Comparison of ENCODE assay signal across 8 cellular contexts in the genomic region with DNA sequence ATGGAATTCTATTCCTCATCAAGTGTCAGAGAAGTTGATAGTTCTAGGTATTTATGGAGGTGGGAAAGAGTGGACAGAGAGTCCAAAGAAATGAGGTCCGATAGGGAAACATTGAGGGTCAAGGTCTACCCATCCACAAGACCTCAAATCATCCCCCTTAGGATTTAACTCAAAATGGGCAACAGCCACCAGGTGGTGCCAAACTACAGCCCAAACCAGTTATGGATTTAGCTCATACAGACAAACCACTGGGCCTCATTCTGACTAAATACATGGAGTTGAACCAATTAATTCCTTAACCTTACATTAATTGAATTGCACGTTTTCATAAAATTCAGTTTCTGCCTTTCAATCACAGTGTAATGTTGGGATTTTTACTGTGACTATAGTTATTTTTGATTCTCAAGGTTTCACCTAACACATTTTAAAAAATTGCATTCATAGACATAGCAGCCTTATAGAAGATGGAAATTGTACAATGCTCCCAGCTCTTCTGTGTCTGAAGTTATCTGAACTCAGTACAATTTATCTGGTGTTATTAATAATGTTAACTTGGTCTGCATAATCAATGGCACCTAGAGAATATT.
DNase-seq lines count a peak whose midpoint lies in the region; ATAC-seq, FAIRE-seq and TF ChIP-seq lines count a peak whose summit lies in the region.

No MANE protein-coding gene starts in this region.

- peak; percentile 37 for DNase-seq in AG08395 (ENCODE audit: low spot score)
- DNase-seq in GM12892 (ENCODE audit: insufficient read length): no peak
- peak; percentile 40 for DNase-seq in NCI-H2029 treated with DMSO at 0.1 percent for 48 hours (lab: John Stamatoyannopoulos, UW)
- peak; percentile 31 to 40 for DNase-seq in activated CD4-positive, alpha-beta T cell treated with anti-CD3 and anti-CD28 coated beads for 24 hours (ENCODE audit: low read depth in 2 of 2)
- DNase-seq in H1 (ENCODE audit: low read depth in 1 of 2, low spot score in 2 of 2): peak in 1 of 2 experiments; percentile 76
- peak; percentile 70 for DNase-seq in neural progenitor cell (ENCODE audit: low spot score)
- no peak for DNase-seq in cortex of kidney (lab: John Stamatoyannopoulos, UW)

- no peak overlapping the region for H3K27ac Mint-ChIP-seq in neural progenitor cell

- H3K79me2 ChIP-seq in H1 (ENCODE audit: control insufficient read depth in 1 of 2, insufficient read depth in 2 of 2, low read length in 2 of 2) (no peaks in the 10 kb centered on the region), neural progenitor cell (ENCODE audit: low read depth) (no peaks in the 10 kb centered on the region)

- no peaks in the 10 kb centered on the region for H3K36me3 ChIP-seq in H1 (ENCODE audit: control insufficient read depth in 2 of 4, insufficient read depth in 4 of 4, low read length in 3 of 4)
- H3K36me3 ChIP-seq in neural progenitor cell: no peaks in the 10 kb centered on the region

- H3K27ac ChIP-seq in H1 (ENCODE audit: low read depth, low read length): no peak overlapping the region
- H3K27ac ChIP-seq in neural progenitor cell: no peak overlapping the region

- H3K27me3 ChIP-seq in H1 (replicated peaks in 1 of 4; ENCODE audit: control insufficient read depth in 3 of 4, extremely low read depth in 1 of 4, insufficient read depth in 3 of 4, low read length in 3 of 4) (no peaks in the 10 kb centered on the region), neural progenitor cell (no peaks in the 10 kb centered on the region)

- H3K14ac ChIP-seq in H1 (ENCODE audit: insufficient read length): no peak overlapping the region

- POLR2A ChIA-PET in H1 (lab: Charles Lee; ENCODE audit: partially characterized antibody): no interaction called here

- no peak for TF ChIP-seq EP300 in H1 (IDR thresholded peaks at IDR 0.05; ENCODE audit: borderline replicate concordance in 1 of 2, low read depth in 2 of 2, low read length in 2 of 2)

- no peak overlapping the region for H2BK5ac ChIP-seq in H1 (ENCODE audit: low read depth, low read length)

- H2BK120ac ChIP-seq in H1 (replicated peaks; ENCODE audit: low read depth, low read length): no peak overlapping the region

- TF ChIP-seq CTCF in H1 (IDR thresholded peaks at IDR 0.05; ENCODE audit: control extremely low read depth in 1 of 3, insufficient read depth in 1 of 3, low read depth in 1 of 3, low read length in 3 of 3) (peak; percentile 40 to 79 (median 78)), neural progenitor cell (IDR thresholded peaks at IDR 0.05) (peak; percentile 84)

- no peak overlapping the region for H2BK20ac ChIP-seq in H1 (ENCODE audit: low read length)

- H3K9me3 Mint-ChIP-seq in neural progenitor cell: no peaks in the 10 kb centered on the region

- TF ChIP-seq RAD21 in H1 (IDR thresholded peaks at IDR 0.05 in 1 of 2, conservative IDR thresholded peaks at IDR 0.05 in 1 of 2; ENCODE audit: low read depth in 2 of 2, low read length in 2 of 2): peak; percentile 91 to 93

- no peaks in the 10 kb centered on the region for H3K36me3 Mint-ChIP-seq in neural progenitor cell

- peaks cover 9% of the 10 kb centered on the region for H3F3A ChIP-seq in neural progenitor cell (ENCODE audit: low read depth)

- H3K4me1 ChIP-seq in H1 (replicated peaks in 1 of 4; ENCODE audit: control insufficient read depth in 3 of 4, insufficient read depth in 4 of 4, low read length in 3 of 4) (peaks cover 0 to 3% (median 0%) of the 10 kb centered on the region in 4 experiments; a peak in 2 of 7 replicates), neural progenitor cell (peaks cover 14% of the 10 kb centered on the region)

- CTCF ChIA-PET in H1 (lab: Charles Lee; ENCODE audit: partially characterized antibody): interaction anchor here (0.6 to 3.8 kb wide), 12 partner anchors 9 to 1131 kb away, joined by 3 to 52 read pairs (median 5); no protein-coding TSS in a partner anchor

- no peak overlapping the region for H3K4me2 ChIP-seq in H1 (ENCODE audit: insufficient read depth in 1 of 2, low read depth in 2 of 2, low read length in 2 of 2)
- no peak overlapping the region for H3K4me2 ChIP-seq in neural progenitor cell

- H3K9me3 ChIP-seq in H1 (ENCODE audit: insufficient read depth in 2 of 2, low read depth in 1 of 2, low read length in 1 of 2) (no peaks in the 10 kb centered on the region), neural progenitor cell (ENCODE audit: low read depth) (no peaks in the 10 kb centered on the region)

- H2BK12ac ChIP-seq in H1 (ENCODE audit: low read depth, low read length): no peak overlapping the region

- no peak overlapping the region for H2BK15ac ChIP-seq in H1 (ENCODE audit: low read length)

- H3K56ac ChIP-seq in H1 (replicated peaks; ENCODE audit: insufficient read length, low read depth, low read length): no peak overlapping the region

- no peak overlapping the region for H2AK5ac ChIP-seq in H1 (ENCODE audit: low read depth, low read length)

- no peak for TF ChIP-seq POLR2A in GM12892 (IDR thresholded peaks at IDR 0.05; ENCODE audit: low read depth, low read length)
- TF ChIP-seq POLR2A in H1 (IDR thresholded peaks at IDR 0.05; ENCODE audit: control extremely low read depth in 1 of 2, low read depth in 2 of 2, low read length in 2 of 2): no peak

- no peaks in the 10 kb centered on the region for H3K27me3 Mint-ChIP-seq in neural progenitor cell (ENCODE audit: insufficient read depth, low read depth)

- no peak overlapping the region for H4K5ac ChIP-seq in H1 (ENCODE audit: insufficient read length, low read depth, low read length)

- no peak overlapping the region for H3K4ac ChIP-seq in H1 (replicated peaks; ENCODE audit: insufficient read length, low read depth, low read length)

- H3K9ac ChIP-seq in H1 (replicated peaks in 1 of 4; ENCODE audit: extremely low read depth in 1 of 4, low read depth in 3 of 4, low read length in 3 of 4) (no peak overlapping the region), neural progenitor cell (no peak overlapping the region)

- WGBS in H1 (ENCODE audit: extremely low coverage in 1 of 2, insufficient coverage in 1 of 2, insufficient read length in 1 of 2, insufficient replicate concordance in 2 of 2, low coverage in 1 of 2, low lambda C conversion rate in 2 of 2, missing lambda C conversion rate in 1 of 2), 2 experiments: 42% methylated on average over 2 of the region's 2 CpGs; no CpG with 5 or more reads in 1 of the 2 experiments

- H2AFZ ChIP-seq in H1 (ENCODE audit: low read length) (no peak overlapping the region), neural progenitor cell (replicated peaks) (no peak overlapping the region)

- no peak overlapping the region for H3K23ac ChIP-seq in H1 (ENCODE audit: insufficient read length)

- H4K20me1 ChIP-seq in H1 (replicated peaks in 1 of 2; ENCODE audit: control insufficient read depth in 1 of 2, insufficient read depth in 2 of 2, low read length in 2 of 2) (no peaks in the 10 kb centered on the region), neural progenitor cell (ENCODE audit: low read depth) (no peaks in the 10 kb centered on the region)

- H3K18ac ChIP-seq in H1 (ENCODE audit: extremely low read depth, low read length): no peak overlapping the region

- H3K79me1 ChIP-seq in H1 (ENCODE audit: low read depth, low read length): no peaks in the 10 kb centered on the region

- H3K4me1 Mint-ChIP-seq in neural progenitor cell: peaks cover 16% of the 10 kb centered on the region

- peak; percentile 68 for ATAC-seq in HG02943 (IDR thresholded peaks at IDR 0.05; ENCODE audit: low read depth, unreplicated experiment)

- H3K23me2 ChIP-seq in H1 (ENCODE audit: low read depth, low read length): no peaks in the 10 kb centered on the region

- no peak overlapping the region for H3K4me3 ChIP-seq in H1 (ENCODE audit: extremely low read depth in 1 of 4, insufficient read depth in 2 of 4, low read depth in 3 of 4, low read length in 4 of 4)
- no peak overlapping the region for H3K4me3 ChIP-seq in neural progenitor cell

- peak; percentile 80 for FAIRE-seq in GM12892 (lab: Jason Lieb, UNC)
- peak; percentile 88 for FAIRE-seq in H1 (lab: Jason Lieb, UNC)

- no peak overlapping the region for H4K8ac ChIP-seq in H1 (ENCODE audit: extremely low read depth, insufficient read depth, low read length)

- no peak overlapping the region for H4K91ac ChIP-seq in H1 (replicated peaks; ENCODE audit: insufficient read length, low read length)

- H3K4me3 Mint-ChIP-seq in neural progenitor cell: no peak overlapping the region

TF ChIP-seq in H1, 55 proteins besides CTCF, POLR2A, EP300 and RAD21:
- no peak for TF ChIP-seq SP4 (IDR thresholded peaks at IDR 0.05; ENCODE audit: low read length)
- TF ChIP-seq CEBPB (IDR thresholded peaks at IDR 0.05; ENCODE audit: low read depth, low read length): no peak
- no peak for TF ChIP-seq TAF7 (optimal IDR thresholded peaks at IDR 0.05; ENCODE audit: borderline replicate concordance, low read depth, low read length)
- TF ChIP-seq ZNF274 (IDR thresholded peaks at IDR 0.05; ENCODE audit: borderline replicate concordance, extremely low read depth, low read length): no peak
- TF ChIP-seq SIRT6 (IDR thresholded peaks at IDR 0.05; ENCODE audit: low read length): no peak
- no peak for TF ChIP-seq SP2 (IDR thresholded peaks at IDR 0.05; ENCODE audit: low read length)
- no peak for TF ChIP-seq GTF2F1 (IDR thresholded peaks at IDR 0.05; ENCODE audit: borderline replicate concordance, low read depth, low read length)
- no peak for TF ChIP-seq RNF2 (IDR thresholded peaks at IDR 0.05; ENCODE audit: borderline replicate concordance, low read depth, low read length, missing control alignments, poor library complexity, severe bottlenecking)
- no peak for TF ChIP-seq ATF2 (IDR thresholded peaks at IDR 0.05; ENCODE audit: low read length)
- no peak for TF ChIP-seq SIN3A (conservative IDR thresholded peaks at IDR 0.05 in 1 of 2, IDR thresholded peaks at IDR 0.05 in 1 of 2; ENCODE audit: low read depth in 1 of 2, low read length in 2 of 2)

Comparison
In these comparisons a context has a peak if more than half of its experiments do, and no peak if none do; other contexts are left out.
1. DNase-seq: peak in AG08395 (single experiment), NCI-H2029 treated with DMSO at 0.1 percent for 48 hours (single experiment), activated CD4-positive, alpha-beta T cell treated with anti-CD3 and anti-CD28 coated beads for 24 hours (2 of 2) and neural progenitor cell (single experiment); none in GM12892 (single experiment) and cortex of kidney (single experiment).